ENCODE assay signal across 26 cellular contexts in the genomic region with DNA sequence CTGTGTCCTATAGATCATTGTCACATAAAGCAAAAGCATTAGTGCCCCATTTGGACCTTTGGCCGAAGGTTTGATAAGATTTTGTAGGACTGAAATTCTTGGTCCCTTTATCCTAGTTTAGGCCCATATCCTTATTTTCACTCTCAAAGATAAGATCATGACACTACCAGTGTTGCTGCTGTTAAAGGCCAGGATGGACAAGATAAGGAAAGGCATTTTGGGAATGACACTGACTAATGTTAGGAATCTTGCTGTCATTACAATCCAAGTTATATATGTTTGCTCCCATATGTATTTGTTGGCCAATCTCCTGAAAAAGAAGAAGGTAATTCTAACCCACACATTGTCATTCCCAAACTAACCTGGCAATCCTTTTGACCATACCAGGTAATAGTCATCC.
"Had no signal": no experiment of that assay in that cellular context is flagged by ENCODE, and none has a peak within 500 bp of the region (broad histone marks: within the 10 kb centered on the region; RNA-seq: fewer than 3 reads in every experiment).

No MANE protein-coding gene starts in this region.

- H3K27me3 ChIP-seq: hepatocyte, pancreas, stomach, tibial artery, uterus had no signal

- ATAC-seq: naive thymus-derived CD4-positive, alpha-beta T cell; natural killer cell treated with Interleukin-12 subunit alpha and Interleukin-12 subunit beta and Interleukin-15 and Interleukin-18, amount 100 ng/mL, for 72 hours; pancreas; right cardiac atrium; sciatic nerve; stimulated activated naive B cell treated with anti-CD40 and anti-IgM and Interleukin-4, amounts not matched to agents 10 μg/mL and 1 μg/mL and 100 μg/mL, for 72 hours; stimulated activated naive CD8-positive, alpha-beta T cell treated with anti-CD3 and anti-CD28 coated beads, Interleukin-15, Interleukin-2, amounts not matched to agents 100 U/mL and 50 U/mL, for 24 hours had no signal

- H3K36me3 Mint-ChIP-seq: naive thymus-derived CD4-positive, alpha-beta T cell; natural killer cell treated with Interleukin-12 subunit alpha and Interleukin-12 subunit beta and Interleukin-15 and Interleukin-18, amount 100 ng/mL, for 72 hours; stimulated activated naive B cell treated with anti-CD40 and anti-IgM and Interleukin-4, amounts not matched to agents 10 μg/mL and 1 μg/mL and 100 μg/mL, for 72 hours; type B pancreatic cell had no signal

- H3K36me3 ChIP-seq: left ventricle myocardium inferior, pancreas, prostate gland, stomach, thoracic aorta, tibial artery, uterus had no signal

- H3K27me3 Mint-ChIP-seq: stimulated activated naive B cell treated with anti-CD40 and anti-IgM and Interleukin-4, amounts not matched to agents 10 μg/mL and 1 μg/mL and 100 μg/mL, for 72 hours; type B pancreatic cell had no signal

- H3K27ac ChIP-seq: hepatocyte, left ventricle myocardium inferior, pancreas, prostate gland, skin epidermis, stomach, thoracic aorta, tibial artery, uterus had no signal

- H3K9me3 Mint-ChIP-seq: natural killer cell treated with Interleukin-12 subunit alpha and Interleukin-12 subunit beta and Interleukin-15 and Interleukin-18, amount 100 ng/mL, for 72 hours; stimulated activated naive B cell treated with anti-CD40 and anti-IgM and Interleukin-4, amounts not matched to agents 10 μg/mL and 1 μg/mL and 100 μg/mL, for 72 hours; type B pancreatic cell had no signal

- DNase-seq: islet precursor cell; left ventricle myocardium inferior; midbrain; mucosa of descending colon; naive thymus-derived CD4-positive, alpha-beta T cell; pancreas; posterior cingulate gyrus; retina; right cardiac atrium; stimulated activated CD4-positive, alpha-beta T cell treated with anti-CD3 and anti-CD28 coated beads, Interleukin-12 subunit alpha, Interleukin-12 subunit beta, amount 100 ng/mL, for 4 hours; stimulated activated CD4-positive, alpha-beta T cell treated with anti-CD3 and anti-CD28 coated beads, Interleukin-15, amount 100 ng/mL, for 24 hours; stimulated activated CD4-positive, alpha-beta T cell treated with anti-CD3 and anti-CD28 coated beads, Interleukin-2, amount 100 ng/mL, for 24 hours; stimulated activated CD4-positive, alpha-beta T cell treated with anti-CD3 and anti-CD28 coated beads, Interleukin-4, amount 100 ng/mL, for 1 hour; stimulated activated naive B cell treated with anti-CD40 and anti-IgM and Interleukin-4, amounts not matched to agents 10 μg/mL and 1 μg/mL and 100 μg/mL, for 72 hours; stimulated activated naive CD8-positive, alpha-beta T cell treated with anti-CD3 and anti-CD28 coated beads, Interleukin-15, Interleukin-2, amounts not matched to agents 100 U/mL and 50 U/mL, for 24 hours; stomach; tibial artery; uterus had no signal

- H3K4me3 ChIP-seq: hepatocyte, left ventricle myocardium inferior, lung, mucosa of descending colon, pancreas, prostate gland, skin epidermis, stomach, thoracic aorta, tibial artery, uterus had no signal

- H3K4me1 Mint-ChIP-seq: stimulated activated naive B cell treated with anti-CD40 and anti-IgM and Interleukin-4, amounts not matched to agents 10 μg/mL and 1 μg/mL and 100 μg/mL, for 72 hours had no signal

- H3K27ac Mint-ChIP-seq: naive thymus-derived CD4-positive, alpha-beta T cell; natural killer cell treated with Interleukin-12 subunit alpha and Interleukin-12 subunit beta and Interleukin-15 and Interleukin-18, amount 100 ng/mL, for 72 hours; stimulated activated naive B cell treated with anti-CD40 and anti-IgM and Interleukin-4, amounts not matched to agents 10 μg/mL and 1 μg/mL and 100 μg/mL, for 72 hours; type B pancreatic cell had no signal

- H3K9me3 ChIP-seq: left ventricle myocardium inferior, mucosa of descending colon, pancreas, prostate gland, stomach, thoracic aorta, tibial artery, uterus had no signal

- H3K4me3 Mint-ChIP-seq: naive thymus-derived CD4-positive, alpha-beta T cell; natural killer cell treated with Interleukin-12 subunit alpha and Interleukin-12 subunit beta and Interleukin-15 and Interleukin-18, amount 100 ng/mL, for 72 hours; stimulated activated naive B cell treated with anti-CD40 and anti-IgM and Interleukin-4, amounts not matched to agents 10 μg/mL and 1 μg/mL and 100 μg/mL, for 72 hours; type B pancreatic cell had no signal

- H3K4me2 ChIP-seq: hepatocyte had no signal

- H3K4me1 ChIP-seq: left ventricle myocardium inferior, pancreas, prostate gland, tibial artery, uterus had no signal
